1 cellular context compared by ENCODE assay signal in genomic region chr15:57329582-57330367, GRCh38.
TF ChIP-seq lines count a peak whose summit lies in the region.

No MANE protein-coding gene starts in this region.

TF ChIP-seq in K562, 482 proteins besides CTCF, POLR2A, EP300 and RAD21 (continued from another document):
- TF ChIP-seq PBX2 (CRISPR knock-in tag; IDR thresholded peaks at IDR 0.05; ENCODE audit: low read depth) (no peak), PBX2 (tag; conservative IDR thresholded peaks at IDR 0.05; ENCODE audit: low read depth) (0 out of 2 replicates have a peak, but pooled peaks have one; percentile 27), ZNF12 (CRISPR knock-in tag; IDR thresholded peaks at IDR 0.05) (peak; percentile 66; the same call in 1 of the 2 replicates), MEF2D (tag; conservative IDR thresholded peaks at IDR 0.05; ENCODE audit: low read depth) (0 out of 2 replicates have a peak, but pooled peaks have one; percentile 10), ZNF282 (CRISPR knock-in tag; IDR thresholded peaks at IDR 0.05) (no peak), UBTF (IDR thresholded peaks at IDR 0.05; ENCODE audit: borderline replicate concordance in 1 of 2, low read depth in 2 of 2, low read length in 2 of 2) (no peak), ETV5 (CRISPR knock-in tag; IDR thresholded peaks at IDR 0.05; ENCODE audit: low read depth) (peak; percentile 70; the same call in 1 of the 2 replicates), TCF3 (CRISPR knock-in tag; IDR thresholded peaks at IDR 0.05) (peak; percentile 4; the same call in 1 of the 2 replicates), NR2F6 (CRISPR knock-in tag; IDR thresholded peaks at IDR 0.05) (no peak), HNRNPK (IDR thresholded peaks at IDR 0.05; ENCODE audit: low read depth, low read length, poor library complexity, severe bottlenecking) (no peak), TCFL5 (CRISPR knock-in tag; conservative IDR thresholded peaks at IDR 0.05) (no peak), ARNT (IDR thresholded peaks at IDR 0.05) (no peak), GABPA (tag; conservative IDR thresholded peaks at IDR 0.05; ENCODE audit: low read depth) (peak; percentile 50), FOXJ3 (CRISPR knock-in tag; IDR thresholded peaks at IDR 0.05) (no peak), MEIS2 (IDR thresholded peaks at IDR 0.05; ENCODE audit: partially characterized antibody) (peak; percentile 62), NRF1 (conservative IDR thresholded peaks at IDR 0.05 in 1 of 2, IDR thresholded peaks at IDR 0.05 in 1 of 2) (0 out of 4 replicates have a peak, but pooled peaks of 1 of the 2 experiments have one; percentile 12), RCOR1 (IDR thresholded peaks at IDR 0.05; ENCODE audit: borderline replicate concordance in 1 of 2, low read depth in 2 of 2, low read length in 2 of 2) (peak in 1 of 2 experiments; percentile 15; a peak in 1 of 4 replicates), NR2C2 (CRISPR knock-in tag; IDR thresholded peaks at IDR 0.05) (no peak), NR2C2 (tag; IDR thresholded peaks at IDR 0.05) (peak; percentile 13; the same call in 1 of the 2 replicates), MTA3 (IDR thresholded peaks at IDR 0.05; ENCODE audit: borderline replicate concordance) (0 out of 2 replicates have a peak, but pooled peaks have one; percentile 11)
- TF ChIP-seq, protein P1, sequence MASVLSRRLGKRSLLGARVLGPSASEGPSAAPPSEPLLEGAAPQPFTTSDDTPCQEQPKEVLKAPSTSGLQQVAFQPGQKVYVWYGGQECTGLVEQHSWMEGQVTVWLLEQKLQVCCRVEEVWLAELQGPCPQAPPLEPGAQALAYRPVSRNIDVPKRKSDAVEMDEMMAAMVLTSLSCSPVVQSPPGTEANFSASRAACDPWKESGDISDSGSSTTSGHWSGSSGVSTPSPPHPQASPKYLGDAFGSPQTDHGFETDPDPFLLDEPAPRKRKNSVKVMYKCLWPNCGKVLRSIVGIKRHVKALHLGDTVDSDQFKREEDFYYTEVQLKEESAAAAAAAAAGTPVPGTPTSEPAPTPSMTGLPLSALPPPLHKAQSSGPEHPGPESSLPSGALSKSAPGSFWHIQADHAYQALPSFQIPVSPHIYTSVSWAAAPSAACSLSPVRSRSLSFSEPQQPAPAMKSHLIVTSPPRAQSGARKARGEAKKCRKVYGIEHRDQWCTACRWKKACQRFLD (CRISPR knock-in tag; IDR thresholded peaks at IDR 0.05), result peak; percentile 62; the same call in 1 of the 2 replicates
